2 cellular contexts compared by ENCODE assay signal in the genomic region with DNA sequence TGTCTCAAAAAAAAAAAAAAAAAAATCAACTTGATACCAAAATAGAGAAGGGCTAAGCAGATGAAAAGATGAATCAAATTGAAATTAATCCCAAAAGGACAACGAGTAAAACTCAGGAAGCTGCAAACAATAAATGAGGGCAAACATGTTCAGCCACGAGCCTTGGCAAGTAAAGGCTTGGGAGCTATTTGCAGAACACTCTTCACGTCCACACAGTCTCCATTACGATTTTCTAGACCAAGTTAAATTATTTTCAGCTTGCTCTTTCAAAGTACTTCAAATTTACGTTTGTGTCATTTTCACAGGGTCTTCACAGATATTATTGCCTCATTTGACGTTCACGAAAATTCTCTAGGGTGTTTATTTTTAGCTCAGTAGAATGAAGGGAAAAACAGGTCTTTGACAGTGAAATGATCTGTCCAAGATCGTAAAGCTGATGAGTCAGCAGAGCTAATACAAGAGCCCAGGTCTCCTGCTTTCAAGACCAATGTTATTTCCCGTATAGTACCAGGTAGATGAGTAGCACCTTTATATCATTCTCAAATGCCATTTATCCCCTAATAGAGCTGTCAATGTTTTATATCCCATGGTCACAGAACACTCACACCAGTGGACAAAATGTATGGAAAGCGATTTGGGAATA.
TF ChIP-seq lines count a peak whose summit lies in the region.

No MANE protein-coding gene starts in this region.

TF ChIP-seq in K562, 482 proteins besides CTCF, POLR2A, EP300 and RAD21:
- TF ChIP-seq MAFG (tag; conservative IDR thresholded peaks at IDR 0.05) = peak; percentile 95
- TF ChIP-seq, protein P1, sequence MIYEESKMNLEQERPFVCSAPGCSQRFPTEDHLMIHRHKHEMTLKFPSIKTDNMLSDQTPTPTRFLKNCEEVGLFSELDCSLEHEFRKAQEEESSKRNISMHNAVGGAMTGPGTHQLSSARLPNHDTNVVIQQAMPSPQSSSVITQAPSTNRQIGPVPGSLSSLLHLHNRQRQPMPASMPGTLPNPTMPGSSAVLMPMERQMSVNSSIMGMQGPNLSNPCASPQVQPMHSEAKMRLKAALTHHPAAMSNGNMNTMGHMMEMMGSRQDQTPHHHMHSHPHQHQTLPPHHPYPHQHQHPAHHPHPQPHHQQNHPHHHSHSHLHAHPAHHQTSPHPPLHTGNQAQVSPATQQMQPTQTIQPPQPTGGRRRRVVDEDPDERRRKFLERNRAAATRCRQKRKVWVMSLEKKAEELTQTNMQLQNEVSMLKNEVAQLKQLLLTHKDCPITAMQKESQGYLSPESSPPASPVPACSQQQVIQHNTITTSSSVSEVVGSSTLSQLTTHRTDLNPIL (CRISPR knock-in tag; IDR thresholded peaks at IDR 0.05) = no peak
- peak; percentile 28; the same call in 1 of the 2 replicates for TF ChIP-seq DPF2 (IDR thresholded peaks at IDR 0.05)
- no peak for TF ChIP-seq ZSCAN29 (IDR thresholded peaks at IDR 0.05)
- TF ChIP-seq ZNF316 (IDR thresholded peaks at IDR 0.05) = peak; percentile 99
- TF ChIP-seq BRD4 (IDR thresholded peaks at IDR 0.05) = no peak
- TF ChIP-seq C11orf30 (IDR thresholded peaks at IDR 0.05; ENCODE audit: low read depth) = peak; percentile 98
- peak; percentile 47; the same call in 1 of the 2 replicates for TF ChIP-seq JUND (IDR thresholded peaks at IDR 0.05; ENCODE audit: borderline replicate concordance, low read depth, low read length)
- peak; percentile 26; the same call in 1 of the 3 replicates for TF ChIP-seq JUND (tag; IDR thresholded peaks at IDR 0.05; ENCODE audit: borderline replicate concordance, low read depth, low read length)
- TF ChIP-seq ATF7 (IDR thresholded peaks at IDR 0.05) = 0 out of 2 replicates have a peak, but pooled peaks have one; percentile 18
- TF ChIP-seq MAFF (IDR thresholded peaks at IDR 0.05; ENCODE audit: low read length) = peak; percentile 95
- peak; percentile 95 for TF ChIP-seq MAFK (IDR thresholded peaks at IDR 0.05; ENCODE audit: low read length)
- peak; percentile 25; the same call in 1 of the 2 replicates for TF ChIP-seq FOSL1 (tag; conservative IDR thresholded peaks at IDR 0.05)
- peak; percentile 82 for TF ChIP-seq NFE2 (IDR thresholded peaks at IDR 0.05; ENCODE audit: low read depth)
- TF ChIP-seq, protein P2, sequence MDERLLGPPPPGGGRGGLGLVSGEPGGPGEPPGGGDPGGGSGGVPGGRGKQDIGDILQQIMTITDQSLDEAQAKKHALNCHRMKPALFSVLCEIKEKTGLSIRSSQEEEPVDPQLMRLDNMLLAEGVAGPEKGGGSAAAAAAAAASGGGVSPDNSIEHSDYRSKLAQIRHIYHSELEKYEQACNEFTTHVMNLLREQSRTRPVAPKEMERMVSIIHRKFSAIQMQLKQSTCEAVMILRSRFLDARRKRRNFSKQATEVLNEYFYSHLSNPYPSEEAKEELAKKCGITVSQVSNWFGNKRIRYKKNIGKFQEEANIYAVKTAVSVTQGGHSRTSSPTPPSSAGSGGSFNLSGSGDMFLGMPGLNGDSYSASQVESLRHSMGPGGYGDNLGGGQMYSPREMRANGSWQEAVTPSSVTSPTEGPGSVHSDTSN (CRISPR knock-in tag; IDR thresholded peaks at IDR 0.05; ENCODE audit: low read depth) = no peak
- TF ChIP-seq, protein P2 (tag; conservative IDR thresholded peaks at IDR 0.05; ENCODE audit: low read depth) = 0 out of 2 replicates have a peak, but pooled peaks have one; percentile 16

TF ChIP-seq in liver, 16 proteins besides CTCF, POLR2A, EP300 and RAD21:
- peak; percentile 68 for TF ChIP-seq YY1 (IDR thresholded peaks at IDR 0.05)
- no peak for TF ChIP-seq HNF4A (conservative IDR thresholded peaks at IDR 0.05)
TF ChIP-seq in liver: peak in this region for 1.
